9 cellular contexts compared by ENCODE assay signal in the genomic region with DNA sequence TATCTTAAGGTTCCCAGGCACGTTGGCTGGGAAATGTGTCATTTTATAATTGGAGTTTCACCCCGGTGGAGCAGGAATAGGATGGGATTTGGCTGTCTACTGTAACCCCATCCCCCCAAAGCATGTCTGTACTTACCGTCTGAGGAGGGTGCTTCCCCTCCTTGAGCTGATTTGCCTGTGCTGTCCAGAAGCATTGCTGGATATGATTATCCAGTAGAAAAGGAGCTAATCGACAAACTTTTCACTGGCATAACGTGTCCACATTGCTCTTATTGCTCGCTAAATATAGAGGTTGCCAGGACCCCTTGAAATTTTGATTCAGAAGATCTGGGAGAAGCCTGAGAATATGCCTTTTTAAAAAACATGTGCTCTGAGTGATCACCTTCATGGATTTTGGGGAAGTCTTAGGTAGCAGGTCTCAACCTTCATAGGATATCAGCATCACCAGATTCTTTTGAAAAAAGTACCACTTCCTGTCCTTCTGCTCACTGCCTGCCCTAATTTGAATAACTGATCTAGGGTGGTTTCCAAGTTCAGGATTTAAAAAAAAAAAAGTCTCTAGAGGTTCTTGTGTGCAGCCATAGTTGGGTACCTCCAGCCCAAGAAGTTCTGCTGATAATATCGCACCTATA.
DNase-seq lines count a peak whose midpoint lies in the region; ATAC-seq lines count a peak whose summit lies in the region.
"Had no signal": no experiment of that assay in that cellular context is flagged by ENCODE, and none has a peak within 500 bp of the region (broad histone marks: within the 10 kb centered on the region; RNA-seq: fewer than 3 reads in every experiment).

No MANE protein-coding gene starts in this region.

- H3K4me1 Mint-ChIP-seq in immature natural killer cell: peaks cover 61 to 69% of the 10 kb centered on the region in 2 donors

- H3K36me3 ChIP-seq in H7 (replicated peaks; ENCODE audit: control insufficient read depth, insufficient read depth, low read length): no peaks in the 10 kb centered on the region

- H3K36me3 Mint-ChIP-seq in immature natural killer cell: peaks cover 0 to 4% (median 0%) of the 10 kb centered on the region in 3 donors

- no peaks in the 10 kb centered on the region for H3K27me3 ChIP-seq in H7 (ENCODE audit: control insufficient read depth, insufficient read depth, low read length)

- H3K27me3 Mint-ChIP-seq in immature natural killer cell (ENCODE audit: low read depth in 3 of 3): peaks cover 3 to 7% (median 5%) of the 10 kb centered on the region in 3 donors

- no peak overlapping the region for H3K4me3 ChIP-seq in H7 (ENCODE audit: insufficient read depth, low read depth, low read length)

- ATAC-seq in GM18858 (IDR thresholded peaks at IDR 0.05; ENCODE audit: unreplicated experiment) (peak; percentile 73), GM21576 (IDR thresholded peaks at IDR 0.05; ENCODE audit: unreplicated experiment) (peak; percentile 73), HG03521 (IDR thresholded peaks at IDR 0.05; ENCODE audit: unreplicated experiment) (peak; percentile 53)

- peak overlapping the region; percentile 56 to 83 (median 62) for H3K4me3 Mint-ChIP-seq in immature natural killer cell

- H3K9me3 Mint-ChIP-seq in immature natural killer cell: no peaks in the 10 kb centered on the region

- DNase-seq in immature natural killer cell (peak; percentile 2 to 23 (median 16)), NCI-H1694 (lab: John Stamatoyannopoulos, UW) (no peak), globus pallidus (ENCODE audit: low spot score) (no peak), H7 (no peak)
- no peak for DNase-seq in effector CD4-positive, alpha-beta T cell
- DNase-seq: RPMI8226 had no signal

- H3K27ac Mint-ChIP-seq in immature natural killer cell: peak overlapping the region in 5 of 6 donors; percentile 22 to 79 (median 73)

Comparison
In these comparisons a context has a peak if more than half of its experiments do, and no peak if none do; other contexts are left out.
1. DNase-seq: peak in immature natural killer cell (3 of 3); none in effector CD4-positive, alpha-beta T cell (single experiment), NCI-H1694 (single experiment), globus pallidus (single experiment) and H7 (single experiment).
2. Peak in every context shown above with its lines, with median percentiles within 50 percentile points of each other: ATAC-seq.